21 cellular contexts compared by ENCODE assay signal in the genomic region with DNA sequence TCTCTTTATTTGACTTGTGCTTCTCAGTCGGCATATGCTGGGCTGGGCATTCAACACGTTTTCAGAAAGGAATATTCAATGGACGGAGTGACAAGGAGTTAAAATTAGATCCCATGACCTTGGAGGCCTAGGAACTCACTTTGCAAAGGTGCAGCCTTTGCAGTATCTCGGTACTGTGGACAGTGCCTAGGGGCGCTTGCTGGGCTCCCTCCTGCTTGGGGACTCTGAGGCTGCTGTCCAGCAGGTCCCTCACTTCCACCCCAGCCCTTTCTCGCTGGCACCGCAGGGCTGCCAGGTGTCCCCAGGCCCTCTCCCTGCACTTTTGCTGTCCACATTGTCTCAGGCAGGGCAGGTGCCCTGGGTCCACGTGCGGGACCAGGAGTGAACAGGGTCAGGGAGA.
DNase-seq lines count a peak whose midpoint lies in the region; TF ChIP-seq lines count a peak whose summit lies in the region.
"Had no signal": no experiment of that assay in that cellular context is flagged by ENCODE, and none has a peak within 500 bp of the region (broad histone marks: within the 10 kb centered on the region; RNA-seq: fewer than 3 reads in every experiment).

No MANE protein-coding gene starts in this region.

- H3K4me1 ChIP-seq in spleen: no peaks in the 10 kb centered on the region
- H3K4me1 ChIP-seq: A549 had no signal

- H3K4me3 Mint-ChIP-seq in activated T-cell treated with anti-CD3 and anti-CD28 coated beads, Interleukin-2, amount 50 U/mL, for 24 hours: no peak overlapping the region
- H3K4me3 Mint-ChIP-seq: B cell, CD14-positive monocyte, H9 had no signal

- H3K36me3 ChIP-seq in KOPT-K1 (ENCODE audit: insufficient read depth, low read length) (no peaks in the 10 kb centered on the region), spleen (no peaks in the 10 kb centered on the region)

- peaks cover 33% of the 10 kb centered on the region for H3K27me3 Mint-ChIP-seq in activated T-cell treated with anti-CD3 and anti-CD28 coated beads, Interleukin-2, amount 50 U/mL, for 24 hours

- DNase-seq in ELF-1 (ENCODE audit: low read depth, low spot score) (peak; percentile 18), islet precursor cell (peak; percentile 44), spleen (peak; percentile 48), foreskin melanocyte (no peak), caudate nucleus (lab: John Stamatoyannopoulos, UW) (no peak), NCI-H1092 treated with DMSO at 0.1 percent for 48 hours (lab: John Stamatoyannopoulos, UW) (no peak)
- no peak for DNase-seq in activated T-cell treated with anti-CD3 and anti-CD28 coated beads, Interleukin-2, amount 50 U/mL, for 24 hours
- DNase-seq: DMS53, H9, NCI-H1105 treated with DMSO at 0.1 percent for 48 hours, NCI-H2029 treated with DMSO at 0.1 percent for 48 hours, NCI-H226, NCI-H524, NCI-H82, PC-3, Right ventricle myocardium superior had no signal

- no peak for TF ChIP-seq POLR2A in spleen (IDR thresholded peaks at IDR 0.05)

- no peaks in the 10 kb centered on the region for H3K4me1 Mint-ChIP-seq in activated T-cell treated with anti-CD3 and anti-CD28 coated beads, Interleukin-2, amount 50 U/mL, for 24 hours (ENCODE audit: low read depth)
- H3K4me1 Mint-ChIP-seq: B cell, CD14-positive monocyte had no signal

- WGBS in spleen, 5 donors: 71 to 77% (median 74%) methylated on average over 9 of the region's 9 CpGs

- H3K27ac ChIP-seq in KOPT-K1 (ENCODE audit: low read depth, low read length, poor library complexity, severe bottlenecking): peak overlapping the region; percentile 24
- no peak overlapping the region for H3K27ac ChIP-seq in spleen
- no peak overlapping the region for H3K27ac ChIP-seq in caudate nucleus (ENCODE audit: low read depth, low read length)
- H3K27ac ChIP-seq: A549, KMS-11 had no signal

- no peaks in the 10 kb centered on the region for H3K9me3 Mint-ChIP-seq in activated T-cell treated with anti-CD3 and anti-CD28 coated beads, Interleukin-2, amount 50 U/mL, for 24 hours

- intact Hi-C loops in spleen (cut with DNase I; ENCODE audit: low total_unique reads): no loop called here

- H3K9me3 ChIP-seq in KOPT-K1 (ENCODE audit: insufficient read depth, low read length, poor library complexity, severe bottlenecking) (peaks cover 7% of the 10 kb centered on the region), spleen (no peaks in the 10 kb centered on the region)
- H3K9me3 ChIP-seq: A549 had no signal

- no peak for TF ChIP-seq CTCF in spleen (IDR thresholded peaks at IDR 0.05 in 8 of 11, conservative IDR thresholded peaks at IDR 0.05 in 3 of 11)

- no peak overlapping the region for H3K27ac Mint-ChIP-seq in activated T-cell treated with anti-CD3 and anti-CD28 coated beads, Interleukin-2, amount 50 U/mL, for 24 hours
- H3K27ac Mint-ChIP-seq: B cell, CD14-positive monocyte, H9 had no signal

- H3K27me3 ChIP-seq in spleen (replicated peaks in 1 of 7): peaks cover 0 to 56% (median 3%) of the 10 kb centered on the region in 7 donors

- H3K36me3 Mint-ChIP-seq in activated T-cell treated with anti-CD3 and anti-CD28 coated beads, Interleukin-2, amount 50 U/mL, for 24 hours (ENCODE audit: low read depth): no peaks in the 10 kb centered on the region
- H3K36me3 Mint-ChIP-seq: CD14-positive monocyte had no signal

- H3K4me3 ChIP-seq in spleen: no peak overlapping the region
- H3K4me3 ChIP-seq: A549 had no signal

Comparison
In these comparisons a context has a peak if more than half of its experiments do, and no peak if none do; other contexts are left out.
1. DNase-seq: peak in ELF-1 (single experiment), islet precursor cell (single experiment) and spleen (single experiment); none in foreskin melanocyte (single experiment), caudate nucleus (0 of 61), NCI-H1092 treated with DMSO at 0.1 percent for 48 hours (single experiment) and activated T-cell treated with anti-CD3 and anti-CD28 coated beads, Interleukin-2, amount 50 U/mL, for 24 hours (single experiment).